Comparison of ENCODE assay signal across 8 cellular contexts in the genomic region with DNA sequence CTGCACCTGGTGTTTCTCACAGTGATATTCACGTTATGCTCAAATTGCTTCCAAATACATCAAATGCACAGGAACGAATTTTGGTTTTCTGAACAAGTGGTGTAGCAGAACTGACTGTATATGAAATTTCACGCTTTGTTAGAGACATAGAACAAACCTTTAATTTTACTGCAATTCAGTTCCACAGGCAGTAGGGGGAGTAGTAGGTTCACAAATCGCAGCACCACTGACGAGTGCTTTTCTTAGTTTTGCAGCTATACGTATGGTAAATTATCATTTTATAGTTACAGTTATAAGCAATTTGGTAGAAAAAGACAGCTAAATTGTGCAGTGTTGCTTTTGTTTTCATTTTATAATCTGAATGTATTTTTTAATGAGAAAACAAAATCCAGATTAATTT.
DNase-seq lines count a peak whose midpoint lies in the region; ATAC-seq and TF ChIP-seq lines count a peak whose summit lies in the region.

No MANE protein-coding gene starts in this region.

- H3F3A ChIP-seq in DOHH2 (ENCODE audit: control insufficient read depth, insufficient read depth): no peaks in the 10 kb centered on the region
- no peaks in the 10 kb centered on the region for H3F3A ChIP-seq in neural progenitor cell (ENCODE audit: low read depth)

- no peak overlapping the region for H3K9ac ChIP-seq in mammary epithelial cell (ENCODE audit: insufficient read depth, low read length)
- H3K9ac ChIP-seq in neural progenitor cell: no peak overlapping the region

- ATAC-seq in GM21526 (IDR thresholded peaks at IDR 0.05; ENCODE audit: low FRiP score, unreplicated experiment) (peak; percentile 78), GM21825 (IDR thresholded peaks at IDR 0.05; ENCODE audit: unreplicated experiment) (no peak)
- no peak for ATAC-seq in activated CD4-positive, CD25-positive, alpha-beta regulatory T cell treated with anti-CD3 and anti-CD28 coated beads, Interleukin-2, amount 50 U/mL, for 24 hours

- H3K4me3 ChIP-seq in DOHH2 (ENCODE audit: low read length) (no peak overlapping the region), mammary epithelial cell (replicated peaks in 1 of 3; ENCODE audit: insufficient read depth in 1 of 3, low read depth in 2 of 3, low read length in 3 of 3) (no peak overlapping the region), neural progenitor cell (no peak overlapping the region), MG63 (no peak overlapping the region)

- no peaks in the 10 kb centered on the region for H3K4me1 Mint-ChIP-seq in neural progenitor cell

- BruUV-seq in mammary epithelial cell (replicated peaks; lab: Mats Ljungman, UMichigan): no TSS peak

- H3K36me3 Mint-ChIP-seq in neural progenitor cell: peaks cover 7% of the 10 kb centered on the region

- H3K27me3 ChIP-seq in DOHH2 (ENCODE audit: control insufficient read depth, low read length) (no peaks in the 10 kb centered on the region), mammary epithelial cell (ENCODE audit: insufficient read depth, low read length) (no peaks in the 10 kb centered on the region), neural progenitor cell (no peaks in the 10 kb centered on the region), MG63 (no peaks in the 10 kb centered on the region)

- no peak overlapping the region for H3K4me3 Mint-ChIP-seq in neural progenitor cell

- no peak overlapping the region for H3K4me2 ChIP-seq in DOHH2 (ENCODE audit: low read length)
- no peak overlapping the region for H3K4me2 ChIP-seq in mammary epithelial cell (ENCODE audit: insufficient read depth, low read depth, low read length)
- H3K4me2 ChIP-seq in neural progenitor cell: no peak overlapping the region

- no peaks in the 10 kb centered on the region for H3K9me3 ChIP-seq in DOHH2 (ENCODE audit: control insufficient read depth, insufficient read depth, low read length)
- H3K9me3 ChIP-seq in mammary epithelial cell (replicated peaks; ENCODE audit: insufficient read depth, low read length): no peaks in the 10 kb centered on the region
- no peaks in the 10 kb centered on the region for H3K9me3 ChIP-seq in neural progenitor cell (ENCODE audit: low read depth)
- peaks cover 9% of the 10 kb centered on the region; the same call in 1 of the 2 replicates for H3K9me3 ChIP-seq in MG63

- H3K27ac ChIP-seq in DOHH2 (ENCODE audit: low read depth, low read length) (no peak overlapping the region), mammary epithelial cell (ENCODE audit: insufficient read depth, low read depth, low read length) (no peak overlapping the region), neural progenitor cell (no peak overlapping the region)

- H4K20me1 ChIP-seq in DOHH2 (ENCODE audit: control insufficient read depth, insufficient read depth, low read depth, low read length) (no peaks in the 10 kb centered on the region), mammary epithelial cell (ENCODE audit: insufficient read depth, low read length) (no peaks in the 10 kb centered on the region), neural progenitor cell (ENCODE audit: low read depth) (no peaks in the 10 kb centered on the region)

- H3K4me1 ChIP-seq in DOHH2 (ENCODE audit: control insufficient read depth, low read length) (no peaks in the 10 kb centered on the region), mammary epithelial cell (ENCODE audit: insufficient read depth, low read length) (no peaks in the 10 kb centered on the region), neural progenitor cell (no peaks in the 10 kb centered on the region)

- H3K9me2 ChIP-seq in DOHH2 (replicated peaks; ENCODE audit: control insufficient read depth, low read length): no peaks in the 10 kb centered on the region

- H2AFZ ChIP-seq in mammary epithelial cell (ENCODE audit: low read depth, low read length): no peak overlapping the region
- H2AFZ ChIP-seq in neural progenitor cell (replicated peaks): no peak overlapping the region

- 44% methylated on average over 5 of the region's 6 CpGs for WGBS in mammary epithelial cell (ENCODE audit: low coverage, missing lambda C conversion rate)

- intact Hi-C loops in mammary epithelial cell (cut with micrococcal nuclease): loop anchor here (1.0 to 10.0 kb wide), 5 partner anchors 314 to 534 kb away; no protein-coding TSS in a partner anchor

- H3K9me3 Mint-ChIP-seq in neural progenitor cell: peaks cover 18% of the 10 kb centered on the region

- TF ChIP-seq CTCF in DOHH2 (IDR thresholded peaks at IDR 0.05; ENCODE audit: low read depth, low read length, poor library complexity, severe bottlenecking) (peak; percentile 80), mammary epithelial cell (conservative IDR thresholded peaks at IDR 0.05 in 1 of 2, IDR thresholded peaks at IDR 0.05 in 1 of 2; ENCODE audit: extremely low read depth in 1 of 2, insufficient read depth in 1 of 2, low read depth in 1 of 2, low read length in 2 of 2) (peak; percentile 71 to 79), neural progenitor cell (IDR thresholded peaks at IDR 0.05) (peak; percentile 97)

- peak; percentile 9 for DNase-seq in NCI-H2171 (lab: John Stamatoyannopoulos, UW)
- DNase-seq in mammary epithelial cell: peak; percentile 23
- DNase-seq in neural progenitor cell (ENCODE audit: low spot score): peak; percentile 48
- DNase-seq in MG63: no peak

- H3K27me3 Mint-ChIP-seq in neural progenitor cell (ENCODE audit: insufficient read depth, low read depth): no peaks in the 10 kb centered on the region

- H3K27ac Mint-ChIP-seq in neural progenitor cell: no peak overlapping the region

- H3K79me2 ChIP-seq in DOHH2 (ENCODE audit: control insufficient read depth, low read length) (no peaks in the 10 kb centered on the region), mammary epithelial cell (ENCODE audit: insufficient read depth, low read length) (no peaks in the 10 kb centered on the region), neural progenitor cell (ENCODE audit: low read depth) (no peaks in the 10 kb centered on the region)

- H3K36me3 ChIP-seq in DOHH2 (ENCODE audit: control insufficient read depth, low read length) (no peaks in the 10 kb centered on the region), mammary epithelial cell (ENCODE audit: insufficient read depth, low read length) (no peaks in the 10 kb centered on the region), neural progenitor cell (no peaks in the 10 kb centered on the region), MG63 (no peaks in the 10 kb centered on the region)

- dilution Hi-C loops in mammary epithelial cell (cut with HindIII; ENCODE audit: low sequenced_read_pairs): no loop called here

- in situ Hi-C loops in mammary epithelial cell (cut with MboI; ENCODE audit: low sequenced_read_pairs in 2 of 2): loop anchor here in 1 of 2 donors (10.0 kb wide), 1 partner anchor 593 kb away; no protein-coding TSS in a partner anchor

- CTCF ChIA-PET in mammary epithelial cell (lab: Charles Lee; ENCODE audit: low non-redundant PET): interaction anchor here (0.6 to 0.7 kb wide), 2 partner anchors 14 to 596 kb away, joined by 4 read pairs; no protein-coding TSS in a partner anchor
